In the genomic region with DNA sequence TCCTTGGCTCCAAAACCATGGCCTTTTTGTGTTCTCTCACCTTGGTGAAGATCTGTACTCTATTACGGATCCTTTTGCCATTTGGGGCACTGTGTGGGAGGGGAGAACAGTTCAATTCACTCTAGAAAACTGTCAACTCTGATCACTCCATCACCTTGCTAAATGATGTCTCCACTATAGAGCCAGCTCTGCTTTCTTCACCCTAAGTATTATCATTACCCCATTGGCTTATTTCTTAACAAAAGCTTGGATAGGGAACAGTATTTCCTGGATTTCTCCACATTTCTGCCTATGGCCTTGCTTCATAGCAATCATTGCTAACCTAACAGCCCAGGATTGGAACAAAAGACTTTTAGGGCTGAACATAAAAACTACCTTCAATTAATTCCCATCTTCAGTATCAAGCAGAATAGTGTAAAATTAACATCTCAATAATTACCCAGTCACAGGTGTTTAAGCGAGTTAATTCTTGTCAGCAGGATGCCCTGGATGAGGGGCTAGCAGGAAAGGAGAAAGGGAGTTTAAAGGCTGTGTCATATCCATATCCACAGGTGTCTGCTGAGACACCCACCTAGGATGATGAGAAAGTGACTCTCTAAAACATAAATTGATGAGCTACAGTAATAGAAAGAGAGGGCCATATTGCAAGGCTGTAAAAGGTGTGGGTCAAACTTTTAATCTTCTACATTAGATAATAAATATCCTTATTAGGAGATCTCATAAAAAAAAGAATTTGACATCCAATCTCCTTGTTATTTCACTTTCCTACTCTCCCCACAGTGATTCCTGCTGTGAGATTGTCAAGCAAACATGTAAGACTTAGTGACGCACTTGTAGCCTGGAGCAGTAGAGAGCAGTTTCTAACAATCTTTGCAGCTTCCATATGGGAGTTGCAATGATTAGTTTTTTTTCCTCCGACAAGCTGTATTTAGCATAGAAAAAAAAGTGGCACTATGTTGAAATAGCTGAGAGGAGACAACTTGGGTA, we compare ENCODE assay signal across 24 cellular contexts.
"Had no signal": no experiment of that assay in that cellular context is flagged by ENCODE, and none has a peak within 500 bp of the region (broad histone marks: within the 10 kb centered on the region; RNA-seq: fewer than 3 reads in every experiment).

No MANE protein-coding gene starts in this region.

- H3K9me3 ChIP-seq: breast epithelium, gastrocnemius medialis, prostate gland, right atrium auricular region, thyroid gland had no signal

- H3K4me1 ChIP-seq: breast epithelium, gastrocnemius medialis, prostate gland, right atrium auricular region, thyroid gland had no signal

- H3K36me3 ChIP-seq: breast epithelium, gastrocnemius medialis, prostate gland, right atrium auricular region, thyroid gland had no signal

- H3K27me3 ChIP-seq: breast epithelium, gastrocnemius medialis, right atrium auricular region, thyroid gland had no signal

- H3K27ac ChIP-seq: breast epithelium, gastrocnemius medialis, prostate gland, right atrium auricular region, thyroid gland had no signal

- H3K4me3 ChIP-seq: breast epithelium, gastrocnemius medialis, lung, prostate gland, right atrium auricular region, thyroid gland had no signal

- H3K27ac Mint-ChIP-seq: mesothelial cell of epicardium; nephron progenitor cell; T-helper 1 cell treated with Interleukin-12 subunit alpha and Interleukin-12 subunit beta and Interleukin-4 antibody, amounts not matched to agents 30 μg/mL and 1 μg/mL, for 36 hours had no signal

- H3K9me3 Mint-ChIP-seq: nephron progenitor cell had no signal

- H3K4me1 Mint-ChIP-seq: nephron progenitor cell had no signal

- H3K36me3 Mint-ChIP-seq: mesothelial cell of epicardium had no signal

- FAIRE-seq: astrocyte, keratinocyte had no signal

- ATAC-seq: activated T-cell treated with anti-CD3 and anti-CD28 coated beads, Interleukin-2, amount 50 U/mL, for 4 hours; gastrocnemius medialis; left lobe of liver had no signal

- H3K4me3 Mint-ChIP-seq: activated T-cell treated with anti-CD3 and anti-CD28 coated beads, Interleukin-2, amount 50 U/mL, for 4 hours; mesothelial cell of epicardium; nephron progenitor cell; T-helper 1 cell treated with Interleukin-12 subunit alpha and Interleukin-12 subunit beta and Interleukin-4 antibody, amounts not matched to agents 30 μg/mL and 1 μg/mL, for 36 hours had no signal

- DNase-seq: activated CD4-positive, alpha-beta T cell treated with anti-CD3 and anti-CD28 coated beads, Interleukin-2, amount 50 U/mL, for 1 hour; activated CD4-positive, CD25-positive, alpha-beta regulatory T cell treated with anti-CD3 and anti-CD28 coated beads, Interleukin-2, amount 50 U/mL, for 72 hours; activated CD8-positive, alpha-beta memory T cell treated with anti-CD3 and anti-CD28 coated beads, Interleukin-2, amount 50 U/mL, for 4 hours; activated effector memory CD4-positive, alpha-beta T cell treated with Interleukin-2 at 50 U/mL for 16 hours; activated naive CD4-positive, alpha-beta T cell treated with anti-CD3 and anti-CD28 coated beads, Interleukin-2, amount 50 U/mL, for 16 hours; activated T-cell treated with anti-CD3 and anti-CD28 coated beads, Interleukin-2, amount 50 U/mL, for 4 hours; cerebellar nuclear complex; cortex of kidney; gastrocnemius medialis; head of caudate nucleus; nephron progenitor cell; stimulated activated CD4-positive, alpha-beta T cell treated with anti-CD3 and anti-CD28 coated beads, Interleukin-12 subunit alpha, Interleukin-12 subunit beta, amount 100 ng/mL, for 4 hours; stimulated activated CD4-positive, alpha-beta T cell treated with anti-CD3 and anti-CD28 coated beads, Interleukin-1b, Interleukin-23, amount 100 ng/mL, for 48 hours; stimulated activated naive CD4-positive, alpha-beta T cell treated with Interleukin-2 at 50 U/mL for 16 hours; thyroid gland had no signal
